ENCODE assay signal across 2 cellular contexts in genomic region chr1:202062636-202063035, GRCh38. TPM values are rescaled to one million over a fixed set of nuclear protein-coding genes. Genes with fewer than 3 reads are reported as not detected.
"Had no signal": no experiment of that assay in that cellular context is flagged by ENCODE, and none has a peak within 500 bp of the region (broad histone marks: within the 10 kb centered on the region; RNA-seq: fewer than 3 reads in every experiment).

No MANE protein-coding gene starts in this region.

RNA-seq across cellular contexts. Expression of gene ELF3, which starts 52.2 kb away (rescaled TPM):
- total RNA-seq: SK-MEL-5 had no signal
- polyA plus RNA-seq: IgD-negative memory B cell had no signal
